Comparison of ENCODE assay signal across 1 cellular context in the genomic region with DNA sequence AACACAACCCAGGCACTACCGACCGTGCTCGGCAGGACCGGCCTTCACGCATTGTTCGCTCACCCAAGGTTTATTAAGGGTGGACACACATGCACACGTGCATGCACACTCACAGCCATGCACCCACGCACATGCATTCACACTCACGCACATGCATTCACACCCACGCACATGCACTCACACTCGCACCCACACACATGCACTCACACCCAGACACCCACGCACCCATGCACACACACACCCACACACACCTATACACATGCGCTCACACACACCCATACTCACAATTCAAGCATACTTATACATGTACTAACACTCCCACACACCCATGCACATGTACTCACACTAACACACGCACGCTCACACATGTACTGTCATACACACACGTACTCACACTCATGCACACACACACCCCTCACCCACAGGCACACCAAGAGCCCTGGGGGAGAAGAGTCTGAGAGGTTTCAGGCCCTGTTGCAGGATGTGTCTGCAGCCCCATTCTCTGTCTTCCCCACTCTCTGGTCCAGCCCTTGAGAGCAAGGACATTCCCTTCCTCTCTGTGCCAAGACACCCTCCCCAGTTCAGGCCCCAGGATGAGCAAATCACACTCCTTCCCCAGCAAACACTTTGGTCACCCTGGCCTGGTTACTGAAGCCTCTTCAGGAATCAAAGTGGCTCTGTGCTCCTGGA.
A peak's percentile ranks its signal among the peaks of the same experiment; 100 is the strongest.
TF ChIP-seq lines count a peak whose summit lies in the region.

No MANE protein-coding gene starts in this region.

TF ChIP-seq in K562, 482 proteins besides CTCF, POLR2A, EP300 and RAD21 (continued from another document):
- TF ChIP-seq, protein P1, sequence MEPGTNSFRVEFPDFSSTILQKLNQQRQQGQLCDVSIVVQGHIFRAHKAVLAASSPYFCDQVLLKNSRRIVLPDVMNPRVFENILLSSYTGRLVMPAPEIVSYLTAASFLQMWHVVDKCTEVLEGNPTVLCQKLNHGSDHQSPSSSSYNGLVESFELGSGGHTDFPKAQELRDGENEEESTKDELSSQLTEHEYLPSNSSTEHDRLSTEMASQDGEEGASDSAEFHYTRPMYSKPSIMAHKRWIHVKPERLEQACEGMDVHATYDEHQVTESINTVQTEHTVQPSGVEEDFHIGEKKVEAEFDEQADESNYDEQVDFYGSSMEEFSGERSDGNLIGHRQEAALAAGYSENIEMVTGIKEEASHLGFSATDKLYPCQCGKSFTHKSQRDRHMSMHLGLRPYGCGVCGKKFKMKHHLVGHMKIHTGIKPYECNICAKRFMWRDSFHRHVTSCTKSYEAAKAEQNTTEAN (CRISPR knock-in tag; IDR thresholded peaks at IDR 0.05) = peak; percentile 53; the same call in 1 of the 2 replicates
